In genomic region chr2:10030311-10030736, GRCh38 we compare ENCODE assay signal across 1 cellular context.
A peak's percentile ranks its signal among the peaks of the same experiment; 100 is the strongest.
TF ChIP-seq lines count a peak whose summit lies in the region.

No MANE protein-coding gene starts in this region.

TF ChIP-seq in HepG2, 621 proteins besides CTCF, POLR2A, EP300 and RAD21 (continued from another document and continues in another):
- TF ChIP-seq, protein P1, sequence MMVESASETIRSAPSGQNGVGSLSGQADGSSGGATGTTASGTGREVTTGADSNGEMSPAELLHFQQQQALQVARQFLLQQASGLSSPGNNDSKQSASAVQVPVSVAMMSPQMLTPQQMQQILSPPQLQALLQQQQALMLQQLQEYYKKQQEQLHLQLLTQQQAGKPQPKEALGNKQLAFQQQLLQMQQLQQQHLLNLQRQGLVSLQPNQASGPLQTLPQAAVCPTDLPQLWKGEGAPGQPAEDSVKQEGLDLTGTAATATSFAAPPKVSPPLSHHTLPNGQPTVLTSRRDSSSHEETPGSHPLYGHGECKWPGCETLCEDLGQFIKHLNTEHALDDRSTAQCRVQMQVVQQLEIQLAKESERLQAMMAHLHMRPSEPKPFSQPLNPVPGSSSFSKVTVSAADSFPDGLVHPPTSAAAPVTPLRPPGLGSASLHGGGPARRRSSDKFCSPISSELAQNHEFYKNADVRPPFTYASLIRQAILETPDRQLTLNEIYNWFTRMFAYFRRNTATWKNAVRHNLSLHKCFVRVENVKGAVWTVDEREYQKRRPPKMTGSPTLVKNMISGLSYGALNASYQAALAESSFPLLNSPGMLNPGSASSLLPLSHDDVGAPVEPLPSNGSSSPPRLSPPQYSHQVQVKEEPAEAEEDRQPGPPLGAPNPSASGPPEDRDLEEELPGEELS (CRISPR knock-in tag; IDR thresholded peaks at IDR 0.05), result no peak
- no peak for TF ChIP-seq GZF1 (CRISPR knock-in tag; IDR thresholded peaks at IDR 0.05)
- TF ChIP-seq, protein P2, sequence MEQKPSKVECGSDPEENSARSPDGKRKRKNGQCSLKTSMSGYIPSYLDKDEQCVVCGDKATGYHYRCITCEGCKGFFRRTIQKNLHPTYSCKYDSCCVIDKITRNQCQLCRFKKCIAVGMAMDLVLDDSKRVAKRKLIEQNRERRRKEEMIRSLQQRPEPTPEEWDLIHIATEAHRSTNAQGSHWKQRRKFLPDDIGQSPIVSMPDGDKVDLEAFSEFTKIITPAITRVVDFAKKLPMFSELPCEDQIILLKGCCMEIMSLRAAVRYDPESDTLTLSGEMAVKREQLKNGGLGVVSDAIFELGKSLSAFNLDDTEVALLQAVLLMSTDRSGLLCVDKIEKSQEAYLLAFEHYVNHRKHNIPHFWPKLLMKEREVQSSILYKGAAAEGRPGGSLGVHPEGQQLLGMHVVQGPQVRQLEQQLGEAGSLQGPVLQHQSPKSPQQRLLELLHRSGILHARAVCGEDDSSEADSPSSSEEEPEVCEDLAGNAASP (CRISPR knock-in tag; IDR thresholded peaks at IDR 0.05; ENCODE audit: borderline replicate concordance), result no peak
- no peak for TF ChIP-seq CCAR2 (optimal IDR thresholded peaks at IDR 0.05; ENCODE audit: low read depth, low read length)
- TF ChIP-seq GATAD2A (CRISPR knock-in tag; IDR thresholded peaks at IDR 0.05), result peak; percentile 18; the same call in 1 of the 2 replicates
- TF ChIP-seq, protein P3, sequence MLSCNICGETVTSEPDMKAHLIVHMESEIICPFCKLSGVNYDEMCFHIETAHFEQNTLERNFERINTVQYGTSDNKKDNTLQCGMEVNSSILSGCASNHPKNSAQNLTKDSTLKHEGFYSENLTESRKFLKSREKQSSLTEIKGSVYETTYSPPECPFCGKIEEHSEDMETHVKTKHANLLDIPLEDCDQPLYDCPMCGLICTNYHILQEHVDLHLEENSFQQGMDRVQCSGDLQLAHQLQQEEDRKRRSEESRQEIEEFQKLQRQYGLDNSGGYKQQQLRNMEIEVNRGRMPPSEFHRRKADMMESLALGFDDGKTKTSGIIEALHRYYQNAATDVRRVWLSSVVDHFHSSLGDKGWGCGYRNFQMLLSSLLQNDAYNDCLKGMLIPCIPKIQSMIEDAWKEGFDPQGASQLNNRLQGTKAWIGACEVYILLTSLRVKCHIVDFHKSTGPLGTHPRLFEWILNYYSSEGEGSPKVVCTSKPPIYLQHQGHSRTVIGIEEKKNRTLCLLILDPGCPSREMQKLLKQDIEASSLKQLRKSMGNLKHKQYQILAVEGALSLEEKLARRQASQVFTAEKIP (CRISPR knock-in tag; IDR thresholded peaks at IDR 0.05; ENCODE audit: borderline replicate concordance), result no peak
- TF ChIP-seq IRF2 (CRISPR knock-in tag; IDR thresholded peaks at IDR 0.05), result no peak
- TF ChIP-seq AGO2 (optimal IDR thresholded peaks at IDR 0.05; ENCODE audit: low read depth, low read length), result no peak
- TF ChIP-seq SNRNP70 (IDR thresholded peaks at IDR 0.05; ENCODE audit: low read depth, low read length), result no peak
- no peak for TF ChIP-seq ZBTB49 (CRISPR knock-in tag; IDR thresholded peaks at IDR 0.05; ENCODE audit: borderline replicate concordance)
- TF ChIP-seq ZNF281 (CRISPR knock-in tag; IDR thresholded peaks at IDR 0.05; ENCODE audit: borderline replicate concordance), result no peak
- no peak for TF ChIP-seq SMAD3 (CRISPR knock-in tag; IDR thresholded peaks at IDR 0.05)
- TF ChIP-seq ELF4 (CRISPR knock-in tag; IDR thresholded peaks at IDR 0.05; ENCODE audit: borderline replicate concordance), result 0 out of 2 replicates have a peak, but pooled peaks have one; percentile 31
- TF ChIP-seq SOX6 (IDR thresholded peaks at IDR 0.05), result no peak
- peak; percentile 31 for TF ChIP-seq SOX6 (CRISPR knock-in tag; IDR thresholded peaks at IDR 0.05)
- no peak for TF ChIP-seq ISL2 (CRISPR knock-in tag; IDR thresholded peaks at IDR 0.05)
- no peak for TF ChIP-seq MXD3 (CRISPR knock-in tag; IDR thresholded peaks at IDR 0.05)
- no peak for TF ChIP-seq SRF (IDR thresholded peaks at IDR 0.05; ENCODE audit: low read depth, low read length)
- TF ChIP-seq SMAD1 (CRISPR knock-in tag; IDR thresholded peaks at IDR 0.05; ENCODE audit: borderline replicate concordance, low read depth), result no peak
- TF ChIP-seq ZMYM2 (CRISPR knock-in tag; IDR thresholded peaks at IDR 0.05), result no peak
- peak; percentile 23; the same call in 1 of the 2 replicates for TF ChIP-seq PHF21A (CRISPR knock-in tag; IDR thresholded peaks at IDR 0.05)
- TF ChIP-seq PCBP2 (optimal IDR thresholded peaks at IDR 0.05; ENCODE audit: low read depth, low read length, poor library complexity, severe bottlenecking), result no peak
- no peak for TF ChIP-seq RCOR2 (CRISPR knock-in tag; IDR thresholded peaks at IDR 0.05)
- TF ChIP-seq RAD51 (IDR thresholded peaks at IDR 0.05; ENCODE audit: borderline replicate concordance), result no peak
- TF ChIP-seq ETV5 (CRISPR knock-in tag; IDR thresholded peaks at IDR 0.05; ENCODE audit: borderline replicate concordance), result peak; percentile 77
- TF ChIP-seq ZFP90 (CRISPR knock-in tag; IDR thresholded peaks at IDR 0.05; ENCODE audit: borderline replicate concordance), result no peak
- TF ChIP-seq ARNTL (CRISPR knock-in tag; IDR thresholded peaks at IDR 0.05), result no peak
- TF ChIP-seq ZBTB3 (CRISPR knock-in tag; IDR thresholded peaks at IDR 0.05; ENCODE audit: borderline replicate concordance, low read depth), result no peak
- TF ChIP-seq GATA4 (IDR thresholded peaks at IDR 0.05; ENCODE audit: borderline replicate concordance, low read depth), result no peak
- no peak for TF ChIP-seq CEBPG (CRISPR knock-in tag; IDR thresholded peaks at IDR 0.05)
- no peak for TF ChIP-seq WIZ (CRISPR knock-in tag; IDR thresholded peaks at IDR 0.05)
- TF ChIP-seq ARID2 (CRISPR knock-in tag; IDR thresholded peaks at IDR 0.05; ENCODE audit: borderline replicate concordance), result no peak
- no peak for TF ChIP-seq ZNF326 (CRISPR knock-in tag; IDR thresholded peaks at IDR 0.05; ENCODE audit: borderline replicate concordance)
- no peak for TF ChIP-seq ZFP62 (CRISPR knock-in tag; IDR thresholded peaks at IDR 0.05)
- no peak for TF ChIP-seq MTA1 (CRISPR knock-in tag; IDR thresholded peaks at IDR 0.05; ENCODE audit: borderline replicate concordance)
- TF ChIP-seq ZBTB1 (CRISPR knock-in tag; IDR thresholded peaks at IDR 0.05; ENCODE audit: borderline replicate concordance), result no peak
- no peak for TF ChIP-seq YEATS2 (CRISPR knock-in tag; IDR thresholded peaks at IDR 0.05; ENCODE audit: borderline replicate concordance)
- no peak for TF ChIP-seq HOXA5 (CRISPR knock-in tag; IDR thresholded peaks at IDR 0.05)
- no peak for TF ChIP-seq THYN1 (CRISPR knock-in tag; IDR thresholded peaks at IDR 0.05; ENCODE audit: borderline replicate concordance, low read depth)
- 0 out of 2 replicates have a peak, but pooled peaks have one; percentile 5 for TF ChIP-seq HMG20A (CRISPR knock-in tag; IDR thresholded peaks at IDR 0.05; ENCODE audit: borderline replicate concordance)
- no peak for TF ChIP-seq JUND (CRISPR knock-in tag; IDR thresholded peaks at IDR 0.05)
- TF ChIP-seq SIX4 (CRISPR knock-in tag; IDR thresholded peaks at IDR 0.05), result no peak
- no peak for TF ChIP-seq ZNF547 (CRISPR knock-in tag; IDR thresholded peaks at IDR 0.05)
- TF ChIP-seq RFX1 (IDR thresholded peaks at IDR 0.05), result no peak
- TF ChIP-seq ZNF773 (CRISPR knock-in tag; IDR thresholded peaks at IDR 0.05; ENCODE audit: borderline replicate concordance), result no peak
- no peak for TF ChIP-seq AKNA (CRISPR knock-in tag; IDR thresholded peaks at IDR 0.05; ENCODE audit: borderline replicate concordance)
- no peak for TF ChIP-seq ZMAT3 (CRISPR knock-in tag; conservative IDR thresholded peaks at IDR 0.05)
- no peak for TF ChIP-seq PPARG (CRISPR knock-in tag; conservative IDR thresholded peaks at IDR 0.05)
- TF ChIP-seq, protein P4, sequence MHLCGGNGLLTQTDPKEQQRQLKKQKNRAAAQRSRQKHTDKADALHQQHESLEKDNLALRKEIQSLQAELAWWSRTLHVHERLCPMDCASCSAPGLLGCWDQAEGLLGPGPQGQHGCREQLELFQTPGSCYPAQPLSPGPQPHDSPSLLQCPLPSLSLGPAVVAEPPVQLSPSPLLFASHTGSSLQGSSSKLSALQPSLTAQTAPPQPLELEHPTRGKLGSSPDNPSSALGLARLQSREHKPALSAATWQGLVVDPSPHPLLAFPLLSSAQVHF (CRISPR knock-in tag; IDR thresholded peaks at IDR 0.05), result no peak
- no peak for TF ChIP-seq ZSCAN20 (CRISPR knock-in tag; IDR thresholded peaks at IDR 0.05; ENCODE audit: borderline replicate concordance)
- TF ChIP-seq REPIN1 (CRISPR knock-in tag; IDR thresholded peaks at IDR 0.05; ENCODE audit: borderline replicate concordance, low read depth), result 0 out of 2 replicates have a peak, but pooled peaks have one; percentile 21
- no peak for TF ChIP-seq ZNF20 (CRISPR knock-in tag; IDR thresholded peaks at IDR 0.05)
- TF ChIP-seq ZNF629 (CRISPR knock-in tag; conservative IDR thresholded peaks at IDR 0.05), result no peak
- TF ChIP-seq ZNF780A (CRISPR knock-in tag; IDR thresholded peaks at IDR 0.05), result no peak
- TF ChIP-seq ZKSCAN5 (CRISPR knock-in tag; IDR thresholded peaks at IDR 0.05), result no peak
- TF ChIP-seq MEIS2 (CRISPR knock-in tag; IDR thresholded peaks at IDR 0.05), result no peak
